Comparison of ENCODE assay signal across 24 cellular contexts in the genomic region with DNA sequence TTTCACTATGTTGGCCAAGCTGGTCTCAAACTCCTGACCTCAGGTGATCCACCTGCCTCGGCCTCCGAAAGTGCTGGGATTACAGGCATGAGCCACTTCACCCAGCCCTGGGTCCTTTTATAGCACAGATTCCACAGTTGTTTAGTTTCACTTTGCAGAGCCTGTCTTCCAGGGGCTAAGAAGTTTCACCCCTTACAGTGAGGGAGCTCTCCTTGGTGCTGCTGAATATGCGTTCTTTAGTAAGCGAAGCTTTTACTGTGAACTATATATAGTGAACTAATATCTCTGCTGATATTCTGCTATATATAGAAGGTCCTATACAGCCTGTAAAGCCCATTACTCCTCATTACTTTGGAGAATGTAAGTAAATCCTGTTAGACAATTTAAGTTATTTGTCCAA. TPM values are rescaled to one million over a fixed set of nuclear protein-coding genes. Genes with fewer than 3 reads are reported as not detected.
DNase-seq lines count a peak whose midpoint lies in the region; ATAC-seq and TF ChIP-seq lines count a peak whose summit lies in the region.
"Had no signal": no experiment of that assay in that cellular context is flagged by ENCODE, and none has a peak within 500 bp of the region (broad histone marks: within the 10 kb centered on the region; RNA-seq: fewer than 3 reads in every experiment).

No MANE protein-coding gene starts in this region.

- ATAC-seq in activated CD8-positive, alpha-beta T cell treated with anti-CD3 and anti-CD28 coated beads for 36 hours: no peak
- ATAC-seq in Right ventricle myocardium superior (ENCODE audit: poor library complexity) (no peak), GM18858 (IDR thresholded peaks at IDR 0.05; ENCODE audit: unreplicated experiment) (no peak), HG02798 (IDR thresholded peaks at IDR 0.05; ENCODE audit: poor library complexity, unreplicated experiment) (no peak)
- ATAC-seq: T-helper 17 cell had no signal

- H3K36me3 Mint-ChIP-seq in MCF 10A (ENCODE audit: insufficient read depth, unreplicated experiment) (no peaks in the 10 kb centered on the region), endodermal cell (ENCODE audit: low read depth) (no peaks in the 10 kb centered on the region)
- no peaks in the 10 kb centered on the region for H3K36me3 Mint-ChIP-seq in activated CD8-positive, alpha-beta T cell treated with anti-CD3 and anti-CD28 coated beads for 36 hours (ENCODE audit: low read depth)
- H3K36me3 Mint-ChIP-seq: CD8-positive, alpha-beta memory T cell had no signal

- no peaks in the 10 kb centered on the region for H3K4me1 Mint-ChIP-seq in MCF 10A (ENCODE audit: insufficient read depth, unreplicated experiment)
- no peaks in the 10 kb centered on the region for H3K4me1 Mint-ChIP-seq in endodermal cell
- H3K4me1 Mint-ChIP-seq in activated CD8-positive, alpha-beta T cell treated with anti-CD3 and anti-CD28 coated beads for 36 hours (ENCODE audit: low read depth): no peaks in the 10 kb centered on the region
- H3K4me1 Mint-ChIP-seq: H9, T-helper 17 cell had no signal

- H3K36me3 ChIP-seq in mammary epithelial cell (ENCODE audit: insufficient read depth, low read length) (no peaks in the 10 kb centered on the region), endodermal cell (ENCODE audit: control insufficient read depth, insufficient read depth, low read length) (no peaks in the 10 kb centered on the region)
- H3K36me3 ChIP-seq: SJSA1 had no signal

- dilution Hi-C loops in mammary epithelial cell (cut with HindIII; ENCODE audit: low sequenced_read_pairs): no loop called here

- H3K79me2 ChIP-seq in mammary epithelial cell (ENCODE audit: insufficient read depth, low read length): no peaks in the 10 kb centered on the region

- no peak overlapping the region for H3K4me3 Mint-ChIP-seq in MCF 10A (ENCODE audit: unreplicated experiment)
- no peak overlapping the region for H3K4me3 Mint-ChIP-seq in endodermal cell
- H3K4me3 Mint-ChIP-seq in activated CD8-positive, alpha-beta T cell treated with anti-CD3 and anti-CD28 coated beads for 36 hours: no peak overlapping the region
- H3K4me3 Mint-ChIP-seq: CD8-positive, alpha-beta memory T cell; H9; T-helper 17 cell had no signal

- H3K27ac ChIP-seq in mammary epithelial cell (ENCODE audit: insufficient read depth, low read depth, low read length): no peak overlapping the region
- H3K27ac ChIP-seq in endodermal cell (ENCODE audit: low read depth, low read length): no peak overlapping the region
- H3K27ac ChIP-seq: C4-2B, KMS-11, SJSA1 had no signal

- WGBS in mammary epithelial cell (ENCODE audit: low coverage, missing lambda C conversion rate): 31% methylated on average over 2 of the region's 4 CpGs
- 100% methylated on average over 2 of the region's 4 CpGs; no CpG with 5 or more reads in 1 of the 2 experiments for WGBS in endodermal cell (ENCODE audit: insufficient coverage in 1 of 2, insufficient read length in 1 of 2), 2 experiments

- no peaks in the 10 kb centered on the region for H3K4me1 ChIP-seq in mammary epithelial cell (ENCODE audit: insufficient read depth, low read length)
- no peaks in the 10 kb centered on the region for H3K4me1 ChIP-seq in endodermal cell (ENCODE audit: control insufficient read depth, insufficient read depth, low read length)
- H3K4me1 ChIP-seq: SJSA1 had no signal

- BruUV-seq in MCF 10A (replicated peaks; lab: Mats Ljungman, UMichigan): no TSS peak
- BruUV-seq in mammary epithelial cell (replicated peaks; lab: Mats Ljungman, UMichigan): no TSS peak

- in situ Hi-C loops in mammary epithelial cell (cut with MboI; ENCODE audit: low sequenced_read_pairs in 2 of 2): no loop called here

- POLR2A ChIA-PET in MCF 10A (lab: Yijun Ruan, JAX): interaction anchor here (0.6 kb wide), 1 partner anchor 13 kb away, joined by 4 read pairs; no protein-coding TSS in a partner anchor
- POLR2A ChIA-PET in activated CD8-positive, alpha-beta T cell treated with anti-CD3 and anti-CD28 coated beads for 36 hours (lab: Charles Lee): no interaction called here

- no peaks in the 10 kb centered on the region for H4K20me1 ChIP-seq in mammary epithelial cell (ENCODE audit: insufficient read depth, low read length)

- DNase-seq in MCF 10A (ENCODE audit: unreplicated experiment) (peak; percentile 5), mammary epithelial cell (no peak), RPMI7951 (ENCODE audit: low read depth) (peak; percentile 2), endodermal cell (peak; percentile 46), Right ventricle myocardium superior (no peak)
- DNase-seq in activated CD8-positive, alpha-beta T cell treated with anti-CD3 and anti-CD28 coated beads for 36 hours: no peak
- DNase-seq: 8988T; Calu3; CD8-positive, alpha-beta memory T cell; DMS153; GDM1; H9; NCI-H1417 treated with DMSO at 0.1 percent for 48 hours; NCI-H187; NCI-H446 treated with DMSO at 0.1 percent for 48 hours; NCI-H69; SW 1271; T-helper 17 cell had no signal

- H3K9me3 Mint-ChIP-seq in MCF 10A (ENCODE audit: unreplicated experiment) (no peaks in the 10 kb centered on the region), endodermal cell (peaks cover 34% of the 10 kb centered on the region)
- H3K9me3 Mint-ChIP-seq in activated CD8-positive, alpha-beta T cell treated with anti-CD3 and anti-CD28 coated beads for 36 hours: no peaks in the 10 kb centered on the region
- H3K9me3 Mint-ChIP-seq: CD8-positive, alpha-beta memory T cell had no signal

- H3K4me3 ChIP-seq in mammary epithelial cell (replicated peaks in 1 of 3; ENCODE audit: insufficient read depth in 1 of 3, low read depth in 2 of 3, low read length in 3 of 3) (no peak overlapping the region), endodermal cell (ENCODE audit: low read length) (no peak overlapping the region)
- H3K4me3 ChIP-seq: SJSA1 had no signal

- intact Hi-C loops in MCF 10A (cut with micrococcal nuclease): no loop called here
- intact Hi-C loops in mammary epithelial cell (cut with micrococcal nuclease): no loop called here
- intact Hi-C loops in activated CD8-positive, alpha-beta T cell treated with anti-CD3 and anti-CD28 coated beads for 36 hours (cut with micrococcal nuclease): no loop called here
- intact Hi-C loops in Right ventricle myocardium superior (cut with DNase I): no loop called here

- CTCF ChIA-PET in MCF 10A (lab: Yijun Ruan, JAX) (interaction anchor here (0.7 kb wide), 1 partner anchor 15 kb away, joined by 3 read pairs; no protein-coding TSS in a partner anchor), mammary epithelial cell (lab: Charles Lee; ENCODE audit: low non-redundant PET) (no interaction called here)
- CTCF ChIA-PET in activated CD8-positive, alpha-beta T cell treated with anti-CD3 and anti-CD28 coated beads for 36 hours (lab: Charles Lee): no interaction called here

- no peak overlapping the region for H3K4me2 ChIP-seq in mammary epithelial cell (ENCODE audit: insufficient read depth, low read depth, low read length)
- H3K4me2 ChIP-seq: KMS-11 had no signal

- no peaks in the 10 kb centered on the region for H3K27me3 ChIP-seq in mammary epithelial cell (ENCODE audit: insufficient read depth, low read length)
- H3K27me3 ChIP-seq in endodermal cell (ENCODE audit: control insufficient read depth, insufficient read depth, low read length, poor library complexity, severe bottlenecking): no peaks in the 10 kb centered on the region
- H3K27me3 ChIP-seq: SJSA1 had no signal

- no peak overlapping the region for H3K9ac ChIP-seq in mammary epithelial cell (ENCODE audit: insufficient read depth, low read length)
- H3K9ac ChIP-seq in endodermal cell (ENCODE audit: extremely low read depth, low read length, poor library complexity, severe bottlenecking): no peak overlapping the region
- H3K9ac ChIP-seq: KMS-11 had no signal

- peaks cover 78% of the 10 kb centered on the region for H3K27me3 Mint-ChIP-seq in MCF 10A (ENCODE audit: insufficient read depth, unreplicated experiment)
- peaks cover 6% of the 10 kb centered on the region for H3K27me3 Mint-ChIP-seq in endodermal cell (ENCODE audit: insufficient read depth)
- H3K27me3 Mint-ChIP-seq in activated CD8-positive, alpha-beta T cell treated with anti-CD3 and anti-CD28 coated beads for 36 hours: peaks cover 14% of the 10 kb centered on the region

- no peak overlapping the region for H2AFZ ChIP-seq in mammary epithelial cell (ENCODE audit: low read depth, low read length)

- no peak overlapping the region for H3K27ac Mint-ChIP-seq in MCF 10A (ENCODE audit: low read depth, unreplicated experiment)
- no peak overlapping the region for H3K27ac Mint-ChIP-seq in endodermal cell
- no peak overlapping the region for H3K27ac Mint-ChIP-seq in activated CD8-positive, alpha-beta T cell treated with anti-CD3 and anti-CD28 coated beads for 36 hours
- H3K27ac Mint-ChIP-seq: CD8-positive, alpha-beta memory T cell; H9; T-helper 17 cell had no signal

- no peak for TF ChIP-seq CTCF in MCF 10A (IDR thresholded peaks at IDR 0.05; ENCODE audit: unreplicated experiment)
- no peak for TF ChIP-seq CTCF in mammary epithelial cell (conservative IDR thresholded peaks at IDR 0.05 in 1 of 2, IDR thresholded peaks at IDR 0.05 in 1 of 2; ENCODE audit: extremely low read depth in 1 of 2, insufficient read depth in 1 of 2, low read depth in 1 of 2, low read length in 2 of 2)
- no peak for TF ChIP-seq CTCF in endodermal cell (conservative IDR thresholded peaks at IDR 0.05)
- no peak for TF ChIP-seq CTCF in activated CD8-positive, alpha-beta T cell treated with anti-CD3 and anti-CD28 coated beads for 36 hours (IDR thresholded peaks at IDR 0.05)

- H3K9me3 ChIP-seq in mammary epithelial cell (replicated peaks; ENCODE audit: insufficient read depth, low read length) (no peaks in the 10 kb centered on the region), endodermal cell (ENCODE audit: control insufficient read depth, low read length) (no peaks in the 10 kb centered on the region)
- H3K9me3 ChIP-seq: SJSA1 had no signal

RNA-seq across cellular contexts. Expression of a gene that starts 4.2 kb away (rescaled TPM):
- total RNA-seq in MCF 10A (2022): not detected in 2 replicates
- total RNA-seq in mammary epithelial cell: not detected
- not detected for polyA plus RNA-seq in mammary epithelial cell
- polyA minus RNA-seq in mammary epithelial cell: not detected
- not detected in 2 replicates for total RNA-seq in RPMI7951 (2014; rRNA removed; shearing (Covaris generic))
- not detected for total RNA-seq in endodermal cell
- polyA plus RNA-seq in endodermal cell (2013, experiment 1 of 2): not detected
- not detected for polyA plus RNA-seq in endodermal cell (2013, experiment 2 of 2)
- not detected for total RNA-seq in activated CD8-positive, alpha-beta T cell treated with anti-CD3 and anti-CD28 coated beads for 36 hours
- not detected for total RNA-seq in Right ventricle myocardium superior
- total RNA-seq: Calu3; CD8-positive, alpha-beta memory T cell; Daoy; H9; SJSA1; T-helper 17 cell had no signal
- polyA plus RNA-seq: CD8-positive, alpha-beta memory T cell had no signal

RNA-seq across cellular contexts. Expression of a gene that starts 12.6 kb away (rescaled TPM):
- not detected in 2 replicates for total RNA-seq in MCF 10A (2022)
- total RNA-seq in mammary epithelial cell: not detected
- polyA plus RNA-seq in mammary epithelial cell: not detected
- not detected for polyA minus RNA-seq in mammary epithelial cell
- not detected in 2 replicates for total RNA-seq in RPMI7951 (2014; rRNA removed; shearing (Covaris generic))
- total RNA-seq in endodermal cell: 10 to 100 TPM in 1 of 2 donors, 1 to 10 TPM in 1; 3.5 to 11.7 TPM
- polyA plus RNA-seq in endodermal cell (2013, experiment 1 of 2): 7.4 TPM
- 5.4 TPM for polyA plus RNA-seq in endodermal cell (2013, experiment 2 of 2)
- under 1 TPM in 1 of 2 experiments, not detected in 1; 0.41 TPM for total RNA-seq in activated CD8-positive, alpha-beta T cell treated with anti-CD3 and anti-CD28 coated beads for 36 hours
- total RNA-seq in Right ventricle myocardium superior: 0.27 TPM
- total RNA-seq: Calu3; CD8-positive, alpha-beta memory T cell; SJSA1 had no signal

RNA-seq across cellular contexts. Expression of a gene that starts 17.7 kb away (rescaled TPM):
- total RNA-seq in MCF 10A (2022) (not detected in 2 replicates), mammary epithelial cell (under 1 TPM in 1 of 2 donors, not detected in 1; 0.38 TPM), endodermal cell (1 to 10 TPM; 5.6 to 8.4 TPM), Right ventricle myocardium superior (0.97 TPM)
- polyA plus RNA-seq in mammary epithelial cell: not detected
- not detected for polyA minus RNA-seq in mammary epithelial cell
- total RNA-seq in RPMI7951 (2014; rRNA removed; shearing (Covaris generic)): 0.60 TPM in 1 of 2 replicates, not detected in the other
- 3.0 TPM for polyA plus RNA-seq in endodermal cell (2013, experiment 1 of 2)
- 3.9 TPM for polyA plus RNA-seq in endodermal cell (2013, experiment 2 of 2)
- total RNA-seq in activated CD8-positive, alpha-beta T cell treated with anti-CD3 and anti-CD28 coated beads for 36 hours: 1 to 10 TPM; 2.9 to 4.2 TPM
- total RNA-seq: SJSA1 had no signal

Comparison
In these comparisons a context has a peak if more than half of its experiments do, and no peak if none do; other contexts are left out.
1. DNase-seq: peak in MCF 10A (single experiment), RPMI7951 (single experiment) and endodermal cell (single experiment); none in mammary epithelial cell (single experiment), activated CD8-positive, alpha-beta T cell treated with anti-CD3 and anti-CD28 coated beads for 36 hours (single experiment) and Right ventricle myocardium superior (single experiment).